Comparison of ENCODE assay signal across 17 cellular contexts in genomic region chr20:53852691-53853450, GRCh38.
"Had no signal": no experiment of that assay in that cellular context is flagged by ENCODE, and none has a peak within 500 bp of the region (broad histone marks: within the 10 kb centered on the region; RNA-seq: fewer than 3 reads in every experiment).

No MANE protein-coding gene starts in this region.

- H3K27me3 Mint-ChIP-seq: naive B cell; stimulated activated naive CD8-positive, alpha-beta T cell treated with anti-CD3 and anti-CD28 coated beads, Interleukin-15, amount 100 ng/mL, for 72 hours had no signal

- H3K4me1 ChIP-seq: uterus had no signal

- H3K4me3 ChIP-seq: cardiac muscle cell, heart left ventricle, lung, sigmoid colon, thyroid gland, uterus had no signal

- H3K36me3 ChIP-seq: cardiac muscle cell, heart left ventricle, sigmoid colon, thyroid gland, uterus, WERI-Rb-1 had no signal

- H3K9me3 Mint-ChIP-seq: activated T-cell treated with anti-CD3 and anti-CD28 coated beads, Interleukin-2, amount 50 U/mL, for 72 hours; naive B cell; stimulated activated naive CD8-positive, alpha-beta T cell treated with anti-CD3 and anti-CD28 coated beads, Interleukin-15, amount 100 ng/mL, for 72 hours had no signal

- H3K27ac Mint-ChIP-seq: activated T-cell treated with anti-CD3 and anti-CD28 coated beads, Interleukin-2, amount 50 U/mL, for 72 hours; stimulated activated naive CD8-positive, alpha-beta T cell treated with anti-CD3 and anti-CD28 coated beads, Interleukin-15, amount 100 ng/mL, for 72 hours had no signal

- H3K4me3 Mint-ChIP-seq: activated T-cell treated with anti-CD3 and anti-CD28 coated beads, Interleukin-2, amount 50 U/mL, for 72 hours; naive B cell; stimulated activated naive CD8-positive, alpha-beta T cell treated with anti-CD3 and anti-CD28 coated beads, Interleukin-15, amount 100 ng/mL, for 72 hours had no signal

- H3K27ac ChIP-seq: cardiac muscle cell, heart left ventricle, sigmoid colon, uterus, WERI-Rb-1 had no signal

- DNase-seq: activated CD4-positive, alpha-beta T cell treated with anti-CD3 and anti-CD28 coated beads for 48 hours; activated naive CD4-positive, alpha-beta T cell treated with Interleukin-2 at 50 U/mL for 16 hours; activated T-cell treated with anti-CD3 and anti-CD28 coated beads, Interleukin-2, amount 50 U/mL, for 72 hours; foreskin melanocyte; heart left ventricle; left colon; naive B cell; nucleus accumbens; sigmoid colon; stimulated activated CD4-positive, alpha-beta T cell treated with anti-CD3 and anti-CD28 coated beads, Interleukin-12 subunit alpha, Interleukin-12 subunit beta, amount 100 ng/mL, for 4 hours; stimulated activated CD4-positive, alpha-beta T cell treated with anti-CD3 and anti-CD28 coated beads, Interleukin-2, amount 100 ng/mL, for 48 hours; stimulated activated naive CD8-positive, alpha-beta T cell treated with anti-CD3 and anti-CD28 coated beads, Interleukin-15, amount 100 ng/mL, for 72 hours; thyroid gland; uterus; WERI-Rb-1 had no signal

- H3K27me3 ChIP-seq: cardiac muscle cell, heart left ventricle, sigmoid colon, thyroid gland, uterus had no signal

- H3K36me3 Mint-ChIP-seq: naive B cell had no signal

- H3K9me3 ChIP-seq: heart left ventricle, sigmoid colon, thyroid gland, uterus had no signal

- ATAC-seq: activated T-cell treated with anti-CD3 and anti-CD28 coated beads, Interleukin-2, amount 50 U/mL, for 72 hours; heart left ventricle; stimulated activated naive CD8-positive, alpha-beta T cell treated with anti-CD3 and anti-CD28 coated beads, Interleukin-15, amount 100 ng/mL, for 72 hours had no signal
